20 cellular contexts compared by ENCODE assay signal in genomic region chr2:130847776-130848517, GRCh38.
"Had no signal": no experiment of that assay in that cellular context is flagged by ENCODE, and none has a peak within 500 bp of the region (broad histone marks: within the 10 kb centered on the region; RNA-seq: fewer than 3 reads in every experiment).

No MANE protein-coding gene starts in this region.

- H3K79me2 ChIP-seq: parathyroid adenoma had no signal

- H3K4me1 ChIP-seq: left ventricle myocardium inferior, lower lobe of right lung, parathyroid adenoma, prostate gland, tibial artery, upper lobe of right lung had no signal

- H3K9me3 ChIP-seq: gastrocnemius medialis, heart right ventricle, left ventricle myocardium inferior, lower lobe of right lung, prostate gland, tibial artery, upper lobe of right lung, vagina had no signal

- H3K9ac ChIP-seq: parathyroid adenoma had no signal

- DNase-seq: cortex of kidney; dorsolateral prefrontal cortex; effector CD8-positive, alpha-beta T cell; gastrocnemius medialis; heart right ventricle; islet precursor cell; left cardiac atrium; left ventricle myocardium inferior; lower lobe of right lung; natural killer cell; occipital lobe; retina; stimulated activated CD4-positive, alpha-beta T cell treated with anti-CD3 and anti-CD28 coated beads, Interleukin-2, amount 100 ng/mL, for 48 hours; stimulated activated naive CD4-positive, alpha-beta T cell treated with Interleukin-2 at 50 U/mL for 16 hours; tibial artery; upper lobe of right lung had no signal

- H3K27ac ChIP-seq: gastrocnemius medialis, heart right ventricle, left ventricle myocardium inferior, lower lobe of right lung, parathyroid adenoma, prostate gland, tibial artery, upper lobe of right lung, vagina had no signal

- H3K27me3 ChIP-seq: gastrocnemius medialis, upper lobe of right lung, vagina had no signal

- H3K4me2 ChIP-seq: smooth muscle cell had no signal

- ATAC-seq: gastrocnemius medialis, heart right ventricle, left cardiac atrium, lower lobe of right lung, upper lobe of right lung had no signal

- H3K4me3 ChIP-seq: dorsolateral prefrontal cortex, gastrocnemius medialis, heart right ventricle, left ventricle myocardium inferior, lower lobe of right lung, prostate gland, smooth muscle cell, tibial artery, upper lobe of right lung, vagina had no signal

- H3K36me3 ChIP-seq: gastrocnemius medialis, heart right ventricle, left ventricle myocardium inferior, lower lobe of right lung, prostate gland, tibial artery, upper lobe of right lung, vagina had no signal

- H2AFZ ChIP-seq: parathyroid adenoma had no signal
